8 cellular contexts compared by ENCODE assay signal in the genomic region with DNA sequence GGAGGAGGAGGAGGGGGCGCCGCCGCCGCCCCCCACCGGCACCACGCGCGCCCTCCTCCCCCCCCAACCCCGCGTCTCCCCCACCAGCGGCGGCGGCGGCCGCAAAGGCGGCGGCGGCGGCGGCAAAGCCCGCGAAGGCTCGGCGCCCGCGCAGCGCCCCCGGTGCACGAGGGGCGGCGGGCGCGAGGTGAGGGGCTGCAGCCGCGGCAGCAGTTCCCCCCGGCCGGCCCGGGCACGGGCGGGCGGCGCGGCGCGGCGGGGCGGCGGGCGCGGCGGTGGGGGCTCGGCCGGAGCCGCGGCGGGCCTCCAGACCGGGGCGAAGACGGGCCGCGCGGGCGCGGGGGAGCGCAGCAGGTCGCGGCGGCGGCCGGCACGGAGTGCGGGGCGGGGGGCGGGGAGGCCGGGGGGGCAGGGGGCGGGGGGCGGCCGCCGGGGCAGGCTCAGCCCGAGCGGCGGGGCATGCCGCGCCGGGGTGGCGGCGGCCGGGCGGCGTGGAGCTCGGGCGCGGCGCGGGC. TPM values are rescaled to one million over a fixed set of nuclear protein-coding genes. Genes with fewer than 3 reads are reported as not detected.
DNase-seq lines count a peak whose midpoint lies in the region; TF ChIP-seq lines count a peak whose summit lies in the region.

No MANE protein-coding gene starts in this region.

- H3K9me3 ChIP-seq in skeletal muscle tissue (ENCODE audit: control insufficient read depth in 3 of 3, low read length in 3 of 3): no peaks in the 10 kb centered on the region

- peak overlapping the region; percentile 80 for H3K4me3 ChIP-seq in fibroblast of pulmonary artery (replicated peaks; ENCODE audit: low read depth, low read length)
- peak overlapping the region in 2 of 3 donors; percentile 81 to 97 for H3K4me3 ChIP-seq in skeletal muscle tissue (ENCODE audit: low read length in 3 of 3)

- peak overlapping the region; percentile 93 to 99 (median 99) for H3K9ac ChIP-seq in skeletal muscle tissue (ENCODE audit: low read depth in 1 of 3, low read length in 3 of 3)

- H3K36me3 ChIP-seq in skeletal muscle tissue (ENCODE audit: control insufficient read depth in 3 of 3, insufficient read depth in 3 of 3, low read length in 3 of 3): peaks cover 17 to 27% (median 19%) of the 10 kb centered on the region in 3 donors

- TF ChIP-seq CTCF in RWPE1 (conservative IDR thresholded peaks at IDR 0.05; ENCODE audit: low read depth) (no peak), fibroblast of pulmonary artery (IDR thresholded peaks at IDR 0.05; ENCODE audit: low read length, missing control alignments) (no peak), GM13976 (IDR thresholded peaks at IDR 0.05; ENCODE audit: borderline replicate concordance, control extremely low read depth, extremely low read depth, insufficient read depth, missing control alignments) (no peak)

- CTCF ChIA-PET in RWPE1 (lab: Yijun Ruan, JAX): interaction anchor here (0.5 to 0.9 kb wide), 2 partner anchors 120 to 122 kb away, joined by 3 to 5 read pairs; no protein-coding TSS in a partner anchor

- DNase-seq in DMS53 (lab: John Stamatoyannopoulos, UW) (peak; percentile 70), DMS53 treated with DMSO at 0.1 percent for 48 hours (lab: John Stamatoyannopoulos, UW; ENCODE audit: unreplicated experiment) (no peak), RWPE1 (ENCODE audit: low spot score) (no peak), fibroblast of pulmonary artery (ENCODE audit: low read depth) (no peak), NCI-H510A (lab: John Stamatoyannopoulos, UW) (no peak), posterior vena cava (ENCODE audit: low spot score) (no peak), GM13976 (ENCODE audit: low spot score) (no peak)

- H3K4me1 ChIP-seq in skeletal muscle tissue (ENCODE audit: control insufficient read depth in 3 of 3, insufficient read depth in 3 of 3, low read length in 3 of 3): peaks cover 33 to 43% (median 43%) of the 10 kb centered on the region in 3 donors

- in situ Hi-C loops in GM13976 (cut with MboI; ENCODE audit: low sequenced_read_pairs, unreplicated experiment): loop anchor here (25.0 kb wide), 2 partner anchors 228 to 353 kb away; no protein-coding TSS in a partner anchor

- POLR2A ChIA-PET in RWPE1 (lab: Yijun Ruan, JAX; ENCODE audit: low non-redundant PET): interaction anchor here (1.2 to 1.3 kb wide), 2 partner anchors 115 to 458 kb away, joined by 4 to 6 read pairs; no protein-coding TSS in a partner anchor

- H3K27ac ChIP-seq in RWPE1: peak overlapping the region; percentile 98
- peak overlapping the region; percentile 99 for H3K27ac ChIP-seq in skeletal muscle tissue (ENCODE audit: low read depth, low read length)

- no peaks in the 10 kb centered on the region for H3K27me3 ChIP-seq in skeletal muscle tissue (ENCODE audit: control insufficient read depth in 3 of 3, insufficient read depth in 3 of 3, low read length in 3 of 3)

- intact Hi-C loops in posterior vena cava (cut with DNase I): loop anchor here (5.0 to 10.0 kb wide), 5 partner anchors 112 to 473 kb away; no protein-coding TSS in a partner anchor

RNA-seq across cellular contexts. Expression of gene IRF2BP2, which starts 0.4 kb away (rescaled TPM):
- total RNA-seq in skeletal muscle tissue: 83.0 TPM
- 10 to 100 TPM; 72.1 to 86.2 TPM for total RNA-seq in posterior vena cava
